Comparison of ENCODE assay signal across 12 cellular contexts in the genomic region with DNA sequence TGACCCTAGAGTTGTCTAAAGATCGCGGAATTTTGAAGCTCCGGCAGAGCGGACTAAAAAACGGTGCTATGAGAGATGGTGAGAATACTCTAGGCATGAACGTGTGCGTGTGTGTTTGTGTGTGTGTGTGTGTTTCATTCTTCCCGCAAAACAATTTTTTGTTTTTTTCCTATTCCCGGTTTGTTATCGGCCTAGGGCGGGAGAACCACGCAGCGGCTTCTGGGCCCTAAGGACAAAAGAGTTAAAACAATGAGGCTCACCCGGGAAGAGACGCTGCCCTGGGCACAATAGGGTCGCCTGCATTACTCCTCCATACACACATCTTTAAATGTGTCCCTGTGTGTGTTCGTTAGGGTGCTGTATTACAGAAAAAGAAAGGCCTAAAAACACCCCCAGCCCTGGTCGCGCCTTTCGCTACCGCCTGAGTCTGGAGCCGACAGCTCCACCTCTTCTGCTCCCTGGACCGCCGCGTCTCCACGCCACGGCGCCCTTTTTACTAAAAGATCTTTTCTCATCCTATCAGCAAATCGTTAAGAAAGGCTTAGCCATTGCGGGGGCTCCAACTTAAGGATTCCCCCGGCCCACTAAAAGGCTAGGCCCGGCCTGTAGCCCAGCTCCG. TPM values are rescaled to one million over a fixed set of nuclear protein-coding genes. Genes with fewer than 3 reads are reported as not detected.
A peak's percentile ranks its signal among the peaks of the same experiment; 100 is the strongest.
DNase-seq lines count a peak whose midpoint lies in the region; ATAC-seq and TF ChIP-seq lines count a peak whose summit lies in the region.
"Had no signal": no experiment of that assay in that cellular context is flagged by ENCODE, and none has a peak within 500 bp of the region (broad histone marks: within the 10 kb centered on the region; RNA-seq: fewer than 3 reads in every experiment).

No MANE protein-coding gene starts in this region.

- H3K4me1 Mint-ChIP-seq in nephron, result peaks cover 59% of the 10 kb centered on the region

- TF ChIP-seq CTCF in GM13976 (IDR thresholded peaks at IDR 0.05; ENCODE audit: borderline replicate concordance, control extremely low read depth, extremely low read depth, insufficient read depth, missing control alignments) (no peak), coronary artery (IDR thresholded peaks at IDR 0.05) (no peak), nephron (IDR thresholded peaks at IDR 0.05; ENCODE audit: unreplicated experiment in 3 of 3) (no peak)

- peak; percentile 4 for DNase-seq in AG08396 (ENCODE audit: low spot score)
- DNase-seq in GM13976 (ENCODE audit: low spot score), result peak; percentile 25
- no peak for DNase-seq in coronary artery (ENCODE audit: low spot score)
- DNase-seq in DMS53 treated with DMSO at 0.1 percent for 48 hours (lab: John Stamatoyannopoulos, UW; ENCODE audit: unreplicated experiment), result no peak
- no peak for DNase-seq in Right ventricle myocardium superior
- DNase-seq in germinal center (ENCODE audit: low spot score), result no peak
- DNase-seq: DMS 273 treated with DMSO at 0.1 percent for 48 hours, upper lobe of right lung had no signal

- peaks cover 21% of the 10 kb centered on the region for H3K36me3 Mint-ChIP-seq in nephron (ENCODE audit: low read depth)

- H3K4me3 ChIP-seq in coronary artery, result peak overlapping the region; percentile 73
- H3K4me3 ChIP-seq: lung had no signal

- ATAC-seq in Right ventricle myocardium superior (ENCODE audit: poor library complexity), result no peak
- no peak for ATAC-seq in HG02885 (IDR thresholded peaks at IDR 0.05; ENCODE audit: poor library complexity, unreplicated experiment)

- no peak overlapping the region for H3K27ac ChIP-seq in coronary artery
- H3K27ac ChIP-seq: epithelial cell of prostate, upper lobe of right lung had no signal

- intact Hi-C loops in Right ventricle myocardium superior (cut with DNase I), result no loop called here

- H3K9me3 Mint-ChIP-seq in nephron, result peaks cover 8% of the 10 kb centered on the region

- in situ Hi-C loops in GM13976 (cut with MboI; ENCODE audit: low sequenced_read_pairs, unreplicated experiment), result no loop called here

- H3K4me3 Mint-ChIP-seq in nephron, result peak overlapping the region; percentile 91 to 92 (median 91)

- peaks cover 100% of the 10 kb centered on the region for H3K27me3 Mint-ChIP-seq in nephron (ENCODE audit: low read depth)

- peak overlapping the region; percentile 82 to 96 (median 94) for H3K27ac Mint-ChIP-seq in nephron

RNA-seq across cellular contexts. Expression of gene TBX15, which starts 3.0 kb away (rescaled TPM):
- total RNA-seq in Right ventricle myocardium superior, result 0.43 TPM

Comparison
In these comparisons a context has a peak if more than half of its experiments do, and no peak if none do; other contexts are left out.
1. DNase-seq: peak in AG08396 (single experiment) and GM13976 (single experiment); none in coronary artery (single experiment), DMS53 treated with DMSO at 0.1 percent for 48 hours (single experiment), Right ventricle myocardium superior (single experiment) and germinal center (single experiment).